8 cellular contexts compared by ENCODE assay signal in genomic region chr11:3840289-3840869, GRCh38. TPM values are rescaled to one million over a fixed set of nuclear protein-coding genes. Genes with fewer than 3 reads are reported as not detected.
A peak's percentile ranks its signal among the peaks of the same experiment; 100 is the strongest.
DNase-seq lines count a peak whose midpoint lies in the region; ATAC-seq, FAIRE-seq and TF ChIP-seq lines count a peak whose summit lies in the region.

No MANE protein-coding gene starts in this region.

- peak overlapping the region; percentile 68 for H2AFZ ChIP-seq in neuron (ENCODE audit: low read depth, low read length)

- H3K4me3 ChIP-seq in CD8-positive, alpha-beta memory T cell (ENCODE audit: low read length), result peak overlapping the region; percentile 69
- H3K4me3 ChIP-seq in esophagus (ENCODE audit: low read depth in 1 of 2, low read length in 2 of 2), result peak overlapping the region; percentile 68 to 74
- H3K4me3 ChIP-seq in neuron (ENCODE audit: low read length), result peak overlapping the region; percentile 61

- H3K4me3 Mint-ChIP-seq in CD8-positive, alpha-beta memory T cell, result peak overlapping the region; percentile 92 to 96 (median 95)
- H3K4me3 Mint-ChIP-seq in activated CD8-positive, alpha-beta T cell treated with anti-CD3 and anti-CD28 coated beads for 36 hours, result peak overlapping the region; percentile 87

- intact Hi-C loops in activated CD8-positive, alpha-beta T cell treated with anti-CD3 and anti-CD28 coated beads for 36 hours (cut with micrococcal nuclease), result loop anchor here (5.0 kb wide), 1 partner anchor 252 kb away; the partner anchor contains the start of gene RRM1

- WGBS in esophagus, 2 donors, result 0 to 1% methylated on average over 43 of the region's 43 CpGs

- no peaks in the 10 kb centered on the region for H3K36me3 ChIP-seq in CD8-positive, alpha-beta memory T cell (ENCODE audit: insufficient read depth, low read length)
- H3K36me3 ChIP-seq in esophagus (ENCODE audit: control insufficient read depth in 2 of 2, insufficient read depth in 2 of 2, low read length in 1 of 2) (no peaks in the 10 kb centered on the region), neuron (ENCODE audit: insufficient read depth, low read length) (peaks cover under 1% of the 10 kb centered on the region)

- DNase-seq in CD8-positive, alpha-beta memory T cell, result peak in 4 of 5 donors; percentile 12 to 62 (median 40)
- DNase-seq in activated CD8-positive, alpha-beta T cell treated with anti-CD3 and anti-CD28 coated beads for 36 hours, result peak; percentile 68
- DNase-seq in NCI-H226, result no peak
- no peak for DNase-seq in SK-N-DZ (ENCODE audit: low spot score)
- no peak for DNase-seq in frontal cortex (ENCODE audit: low spot score in 2 of 2)

- peak overlapping the region; percentile 90 to 98 (median 96) for H3K27ac Mint-ChIP-seq in CD8-positive, alpha-beta memory T cell
- peak overlapping the region; percentile 92 for H3K27ac Mint-ChIP-seq in activated CD8-positive, alpha-beta T cell treated with anti-CD3 and anti-CD28 coated beads for 36 hours

- H3K36me3 Mint-ChIP-seq in CD8-positive, alpha-beta memory T cell, result peaks cover 0 to 31% (median 8%) of the 10 kb centered on the region in 3 donors
- H3K36me3 Mint-ChIP-seq in activated CD8-positive, alpha-beta T cell treated with anti-CD3 and anti-CD28 coated beads for 36 hours (ENCODE audit: low read depth), result peaks cover 34% of the 10 kb centered on the region

- no peaks in the 10 kb centered on the region for H3K27me3 ChIP-seq in CD8-positive, alpha-beta memory T cell (ENCODE audit: insufficient read depth, low read length, poor library complexity, severe bottlenecking)
- H3K27me3 ChIP-seq in esophagus (ENCODE audit: control insufficient read depth in 1 of 2, insufficient read depth in 2 of 2, low read length in 2 of 2) (no peaks in the 10 kb centered on the region), neuron (ENCODE audit: insufficient read depth, low read length) (no peaks in the 10 kb centered on the region)

- H3K4me1 ChIP-seq in CD8-positive, alpha-beta memory T cell (ENCODE audit: insufficient read depth, low read length), result peaks cover 44% of the 10 kb centered on the region
- H3K4me1 ChIP-seq in esophagus (ENCODE audit: control insufficient read depth in 2 of 2, insufficient read depth in 2 of 2, low read length in 1 of 2), result peaks cover 2 to 11% of the 10 kb centered on the region in 2 donors
- H3K4me1 ChIP-seq in neuron (ENCODE audit: insufficient read depth, low read length), result peaks cover 16% of the 10 kb centered on the region

- POLR2A ChIA-PET in CD8-positive, alpha-beta memory T cell (lab: Charles Lee), result interaction anchor here (0.5 to 4.7 kb wide), 13 partner anchors 8 to 233 kb away, joined by 3 to 157 read pairs (median 9); partner anchors contain the start of genes NUP98, PGAP2 and STIM1
- POLR2A ChIA-PET in activated CD8-positive, alpha-beta T cell treated with anti-CD3 and anti-CD28 coated beads for 36 hours (lab: Charles Lee), result interaction anchor here (0.7 to 14.6 kb wide), 17 partner anchors 10 to 228 kb away, joined by 3 to 216 read pairs (median 3); partner anchors contain the start of genes PGAP2 and STIM1

- H3K27me3 Mint-ChIP-seq in CD8-positive, alpha-beta memory T cell, result peaks cover 0 to 4% of the 10 kb centered on the region in 2 donors
- no peaks in the 10 kb centered on the region for H3K27me3 Mint-ChIP-seq in activated CD8-positive, alpha-beta T cell treated with anti-CD3 and anti-CD28 coated beads for 36 hours

- CTCF ChIA-PET in CD8-positive, alpha-beta memory T cell (lab: Charles Lee), result interaction anchor here (1.0 to 14.4 kb wide), 13 partner anchors 10 to 232 kb away, joined by 3 to 297 read pairs (median 20); partner anchors contain the start of genes NUP98, PGAP2 and STIM1
- CTCF ChIA-PET in activated CD8-positive, alpha-beta T cell treated with anti-CD3 and anti-CD28 coated beads for 36 hours (lab: Charles Lee), result interaction anchor here (0.8 to 26.5 kb wide), 6 partner anchors 12 to 233 kb away, joined by 3 to 775 read pairs (median 14); partner anchors contain the start of genes PGAP2 and STIM1

- peak; percentile 0 for ATAC-seq in HG03025 (IDR thresholded peaks at IDR 0.05; ENCODE audit: low FRiP score, unreplicated experiment)
- no peak for ATAC-seq in activated CD8-positive, alpha-beta T cell treated with anti-CD3 and anti-CD28 coated beads for 36 hours

- FAIRE-seq in frontal cortex (lab: Jason Lieb, UNC), result no peak

- H3K9me3 ChIP-seq in CD8-positive, alpha-beta memory T cell (ENCODE audit: low read length), result no peaks in the 10 kb centered on the region
- H3K9me3 ChIP-seq in esophagus (ENCODE audit: control insufficient read depth in 2 of 2, insufficient read depth in 1 of 2, low read depth in 1 of 2, low read length in 1 of 2) (no peaks in the 10 kb centered on the region), neuron (ENCODE audit: low read length) (no peaks in the 10 kb centered on the region)

- peaks cover 46 to 60% (median 54%) of the 10 kb centered on the region in 3 donors for H3K4me1 Mint-ChIP-seq in CD8-positive, alpha-beta memory T cell
- peaks cover 53% of the 10 kb centered on the region for H3K4me1 Mint-ChIP-seq in activated CD8-positive, alpha-beta T cell treated with anti-CD3 and anti-CD28 coated beads for 36 hours (ENCODE audit: low read depth)

- H3K27ac ChIP-seq in CD8-positive, alpha-beta memory T cell (ENCODE audit: low read depth, low read length), result peak overlapping the region; percentile 86
- peak overlapping the region; percentile 92 to 97 for H3K27ac ChIP-seq in esophagus (ENCODE audit: low read depth in 2 of 2, low read length in 1 of 2)

- no peak for TF ChIP-seq CTCF in activated CD8-positive, alpha-beta T cell treated with anti-CD3 and anti-CD28 coated beads for 36 hours (IDR thresholded peaks at IDR 0.05)

- no peaks in the 10 kb centered on the region for H3K9me3 Mint-ChIP-seq in CD8-positive, alpha-beta memory T cell
- no peaks in the 10 kb centered on the region for H3K9me3 Mint-ChIP-seq in activated CD8-positive, alpha-beta T cell treated with anti-CD3 and anti-CD28 coated beads for 36 hours

RNA-seq across cellular contexts. Expression of gene RHOG, which starts 0.4 kb away (rescaled TPM):
- total RNA-seq in CD8-positive, alpha-beta memory T cell, result 100 to 1,000 TPM; 170 to 175 TPM
- polyA plus RNA-seq in CD8-positive, alpha-beta memory T cell, result 229 TPM
- total RNA-seq in activated CD8-positive, alpha-beta T cell treated with anti-CD3 and anti-CD28 coated beads for 36 hours, result 100 to 1,000 TPM; 176 to 188 TPM
- polyA plus RNA-seq in esophagus, result 10 to 100 TPM; 48.0 to 79.0 TPM
- 12.4 and 13.9 TPM in 2 replicates for polyA plus RNA-seq in SK-N-DZ (2014; cell fraction: cytosol; rRNA removed)
- polyA plus RNA-seq in SK-N-DZ (2014; cell fraction: nucleus; rRNA removed), result 4.3 and 10.0 TPM in 2 replicates
- 1.2 TPM for total RNA-seq in frontal cortex

RNA-seq across cellular contexts. Expression of gene STIM1, which starts 15.1 kb away (rescaled TPM):
- total RNA-seq in CD8-positive, alpha-beta memory T cell, result 10 to 100 TPM; 45.6 to 46.0 TPM
- 43.8 TPM for polyA plus RNA-seq in CD8-positive, alpha-beta memory T cell
- 10 to 100 TPM; 60.8 to 61.4 TPM for total RNA-seq in activated CD8-positive, alpha-beta T cell treated with anti-CD3 and anti-CD28 coated beads for 36 hours
- polyA plus RNA-seq in esophagus, result 10 to 100 TPM; 29.5 to 42.7 TPM
- polyA plus RNA-seq in SK-N-DZ (2014; cell fraction: cytosol; rRNA removed), result 21.6 and 22.2 TPM in 2 replicates
- 12.5 and 12.8 TPM in 2 replicates for polyA plus RNA-seq in SK-N-DZ (2014; cell fraction: nucleus; rRNA removed)
- total RNA-seq in frontal cortex, result 16.3 TPM

RNA-seq across cellular contexts. Expression of gene PGAP2, which starts 32.0 kb away (rescaled TPM):
- 10 to 100 TPM; 38.9 to 40.2 TPM for total RNA-seq in CD8-positive, alpha-beta memory T cell
- 16.1 TPM for polyA plus RNA-seq in CD8-positive, alpha-beta memory T cell
- 10 to 100 TPM; 33.1 to 36.7 TPM for total RNA-seq in activated CD8-positive, alpha-beta T cell treated with anti-CD3 and anti-CD28 coated beads for 36 hours
- 10 to 100 TPM; 34.0 to 36.9 TPM for polyA plus RNA-seq in esophagus
- 25.3 and 30.3 TPM in 2 replicates for polyA plus RNA-seq in SK-N-DZ (2014; cell fraction: cytosol; rRNA removed)
- 87.7 and 90.7 TPM in 2 replicates for polyA plus RNA-seq in SK-N-DZ (2014; cell fraction: nucleus; rRNA removed)
- 6.9 TPM for total RNA-seq in frontal cortex

RNA-seq across cellular contexts. Expression of gene NUP98, which starts 43.0 kb away (rescaled TPM):
- total RNA-seq in CD8-positive, alpha-beta memory T cell, result 100 to 1,000 TPM; 101 to 105 TPM
- polyA plus RNA-seq in CD8-positive, alpha-beta memory T cell, result 49.0 TPM
- total RNA-seq in activated CD8-positive, alpha-beta T cell treated with anti-CD3 and anti-CD28 coated beads for 36 hours, result 10 to 100 TPM; 88.4 to 89.9 TPM
- polyA plus RNA-seq in esophagus, result 10 to 100 TPM; 16.0 to 26.9 TPM
- polyA plus RNA-seq in SK-N-DZ (2014; cell fraction: cytosol; rRNA removed), result 56.7 and 109 TPM in 2 replicates
- polyA plus RNA-seq in SK-N-DZ (2014; cell fraction: nucleus; rRNA removed), result 70.2 and 107 TPM in 2 replicates
- total RNA-seq in frontal cortex, result 73.4 TPM

Comparison
In these comparisons a context has a peak if more than half of its experiments do, and no peak if none do; other contexts are left out.
1. DNase-seq: peak in CD8-positive, alpha-beta memory T cell (4 of 5) and activated CD8-positive, alpha-beta T cell treated with anti-CD3 and anti-CD28 coated beads for 36 hours (single experiment); none in NCI-H226 (single experiment), SK-N-DZ (single experiment) and frontal cortex (0 of 2).
2. RNA of gene RHOG, which starts 0.4 kb away (total RNA-seq): 176 to 188 TPM in activated CD8-positive, alpha-beta T cell treated with anti-CD3 and anti-CD28 coated beads for 36 hours and 170 to 175 TPM in CD8-positive, alpha-beta memory T cell; 1.2 TPM in frontal cortex (single experiment); every median in the first group is over 10 times any median in the second.
3. Peak in every context shown above with its lines, with median percentiles within 50 percentile points of each other: H3K4me3 ChIP-seq.